Comparison of ENCODE assay signal across 13 cellular contexts in the genomic region with DNA sequence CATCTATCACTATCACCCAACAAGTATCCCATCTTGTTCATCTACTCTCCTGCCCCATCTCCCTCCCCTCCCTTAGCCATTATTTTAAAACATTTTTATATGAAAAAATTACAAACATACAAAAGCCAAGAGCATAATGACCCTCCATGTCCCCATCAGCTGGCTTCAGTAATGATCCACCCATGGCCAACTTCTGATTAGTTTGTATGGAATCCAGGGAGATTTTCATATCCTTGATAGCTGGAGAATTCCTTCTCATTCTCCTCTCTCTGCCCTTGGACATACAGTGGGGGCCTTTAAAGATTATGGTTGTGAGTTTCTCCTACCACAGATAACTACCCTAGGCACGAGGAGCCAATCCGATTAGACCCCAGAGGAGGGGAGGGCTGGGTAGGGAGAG. TPM values are rescaled to one million over a fixed set of nuclear protein-coding genes. Genes with fewer than 3 reads are reported as not detected.
DNase-seq lines count a peak whose midpoint lies in the region; ATAC-seq and TF ChIP-seq lines count a peak whose summit lies in the region.
"Had no signal": no experiment of that assay in that cellular context is flagged by ENCODE, and none has a peak within 500 bp of the region (broad histone marks: within the 10 kb centered on the region; RNA-seq: fewer than 3 reads in every experiment).

No MANE protein-coding gene starts in this region.

- peak overlapping the region; percentile 25 for H4K8ac ChIP-seq in trophoblast cell (ENCODE audit: low read depth, low read length)

- H3K79me2 ChIP-seq in trophoblast cell (ENCODE audit: control insufficient read depth, insufficient read depth, low read length, poor library complexity), result no peaks in the 10 kb centered on the region

- H3K9me3 Mint-ChIP-seq in activated naive CD8-positive, alpha-beta T cell treated with anti-CD3 and anti-CD28 coated beads, Interleukin-2, amount 50 U/mL, for 24 hours, result no peaks in the 10 kb centered on the region
- H3K9me3 Mint-ChIP-seq: activated B cell treated with CpG ODN at 0.5 μM for 24 hours had no signal

- no peak for TF ChIP-seq POLR2A in vagina (IDR thresholded peaks at IDR 0.05)

- H2BK12ac ChIP-seq in trophoblast cell (ENCODE audit: low read length), result peak overlapping the region; percentile 34

- no peak overlapping the region for H2AFZ ChIP-seq in trophoblast cell (ENCODE audit: insufficient read depth, low read length, poor library complexity)

- H3K9me3 ChIP-seq in trophoblast cell (ENCODE audit: insufficient read depth, low read depth, low read length), result peaks cover 2% of the 10 kb centered on the region
- H3K9me3 ChIP-seq in vagina, result no peaks in the 10 kb centered on the region
- H3K9me3 ChIP-seq: colonic mucosa had no signal

- no peak overlapping the region for H2AK5ac ChIP-seq in trophoblast cell (ENCODE audit: low read length)

- no CpG with 5 or more reads among the region's 2 CpGs for WGBS in trophoblast cell (ENCODE audit: extremely low coverage, insufficient coverage, insufficient read length)

- no peak overlapping the region for H4K12ac ChIP-seq in trophoblast cell (ENCODE audit: low read depth, low read length)

- H3K79me1 ChIP-seq in trophoblast cell (ENCODE audit: low read length), result peaks cover 13% of the 10 kb centered on the region

- H3K4me2 ChIP-seq in trophoblast cell (ENCODE audit: low read length), result no peak overlapping the region

- no peak overlapping the region for H3K4ac ChIP-seq in trophoblast cell (ENCODE audit: low read depth, low read length)

- no peak for ATAC-seq in activated naive CD8-positive, alpha-beta T cell treated with anti-CD3 and anti-CD28 coated beads, Interleukin-2, amount 50 U/mL, for 24 hours

- H3K36me3 ChIP-seq in trophoblast cell (ENCODE audit: control insufficient read depth in 1 of 2, insufficient read depth in 2 of 2, low read length in 2 of 2), result no peaks in the 10 kb centered on the region
- no peaks in the 10 kb centered on the region for H3K36me3 ChIP-seq in vagina
- H3K36me3 ChIP-seq: colonic mucosa had no signal

- H3K4me3 ChIP-seq in dorsolateral prefrontal cortex, result no peak overlapping the region
- no peak overlapping the region for H3K4me3 ChIP-seq in trophoblast cell (ENCODE audit: low read depth, low read length)
- no peak overlapping the region for H3K4me3 ChIP-seq in vagina
- H3K4me3 ChIP-seq: colonic mucosa, SK-N-MC had no signal

- H3K4me1 ChIP-seq in trophoblast cell (ENCODE audit: control insufficient read depth in 1 of 2, insufficient read depth in 2 of 2, low read length in 2 of 2) (peaks cover 16 to 17% of the 10 kb centered on the region in 2 experiments), vagina (peaks cover 28% of the 10 kb centered on the region)

- H3K27me3 ChIP-seq in dorsolateral prefrontal cortex (no peaks in the 10 kb centered on the region), trophoblast cell (ENCODE audit: insufficient read depth, low read length) (no peaks in the 10 kb centered on the region), vagina (no peaks in the 10 kb centered on the region)
- H3K27me3 ChIP-seq: colonic mucosa had no signal

- H3K27ac ChIP-seq in dorsolateral prefrontal cortex (peak overlapping the region in 55 of 59 donors; percentile 15 to 87 (median 74)), trophoblast cell (ENCODE audit: low read depth, low read length) (no peak overlapping the region), vagina (peak overlapping the region; percentile 80)
- H3K27ac ChIP-seq: SK-N-MC had no signal

- H3K14ac ChIP-seq in trophoblast cell (ENCODE audit: low read length), result no peak overlapping the region

- H3K4me1 Mint-ChIP-seq in activated naive CD8-positive, alpha-beta T cell treated with anti-CD3 and anti-CD28 coated beads, Interleukin-2, amount 50 U/mL, for 24 hours, result peaks cover 35% of the 10 kb centered on the region

- intact Hi-C loops in dorsolateral prefrontal cortex (cut with DNase I), result no loop called here
- intact Hi-C loops in vagina (cut with DNase I), result no loop called here

- peak overlapping the region; percentile 76 for H2BK5ac ChIP-seq in trophoblast cell (ENCODE audit: low read depth, low read length, poor library complexity)

- DNase-seq in NCI-H82 (lab: John Stamatoyannopoulos, UW), result peak; percentile 20
- no peak for DNase-seq in NCI-H82 treated with DMSO at 0.1 percent for 48 hours (lab: John Stamatoyannopoulos, UW; ENCODE audit: unreplicated experiment)
- DNase-seq in dorsolateral prefrontal cortex, result no peak
- no peak for DNase-seq in trophoblast cell
- no peak for DNase-seq in vagina (ENCODE audit: extremely low spot score in 2 of 2)
- no peak for DNase-seq in T1000 (lab: John Stamatoyannopoulos, UW)
- DNase-seq in activated naive CD8-positive, alpha-beta T cell treated with anti-CD3 and anti-CD28 coated beads, Interleukin-2, amount 50 U/mL, for 24 hours, result no peak
- no peak for DNase-seq in medulla oblongata (ENCODE audit: extremely low spot score)
- DNase-seq: activated B cell treated with CpG ODN at 0.5 μM for 24 hours, colonic mucosa, midbrain, NCI-H2081 had no signal

- TF ChIP-seq CTCF in dorsolateral prefrontal cortex (IDR thresholded peaks at IDR 0.05 in 54 of 56, conservative IDR thresholded peaks at IDR 0.05 in 2 of 56; ENCODE audit: low read depth in 1 of 56, partially characterized antibody in 56 of 56) (no peak), vagina (IDR thresholded peaks at IDR 0.05) (no peak)

- H3K27ac Mint-ChIP-seq in activated naive CD8-positive, alpha-beta T cell treated with anti-CD3 and anti-CD28 coated beads, Interleukin-2, amount 50 U/mL, for 24 hours, result no peak overlapping the region
- H3K27ac Mint-ChIP-seq: activated B cell treated with CpG ODN at 0.5 μM for 24 hours had no signal

- H2BK120ac ChIP-seq in trophoblast cell (ENCODE audit: insufficient read depth, low read length, poor library complexity), result peak overlapping the region; percentile 73

- H3K9ac ChIP-seq in trophoblast cell (ENCODE audit: low read length), result no peak overlapping the region

- H3K36me3 Mint-ChIP-seq in activated naive CD8-positive, alpha-beta T cell treated with anti-CD3 and anti-CD28 coated beads, Interleukin-2, amount 50 U/mL, for 24 hours (ENCODE audit: low read depth), result peaks cover 11% of the 10 kb centered on the region

- H4K91ac ChIP-seq in trophoblast cell (ENCODE audit: low read depth, low read length), result peak overlapping the region; percentile 61

- H3K27me3 Mint-ChIP-seq in activated naive CD8-positive, alpha-beta T cell treated with anti-CD3 and anti-CD28 coated beads, Interleukin-2, amount 50 U/mL, for 24 hours, result no peaks in the 10 kb centered on the region
- H3K27me3 Mint-ChIP-seq: activated B cell treated with CpG ODN at 0.5 μM for 24 hours had no signal

- H3K23ac ChIP-seq in trophoblast cell (ENCODE audit: low read length), result no peak overlapping the region

- no peak overlapping the region for H3K18ac ChIP-seq in trophoblast cell (ENCODE audit: low read length)

- H3K4me3 Mint-ChIP-seq in activated naive CD8-positive, alpha-beta T cell treated with anti-CD3 and anti-CD28 coated beads, Interleukin-2, amount 50 U/mL, for 24 hours, result no peak overlapping the region
- H3K4me3 Mint-ChIP-seq: activated B cell treated with CpG ODN at 0.5 μM for 24 hours had no signal

RNA-seq across cellular contexts. Expression of a gene that starts 40.2 kb away (rescaled TPM):
- total RNA-seq in dorsolateral prefrontal cortex (10 to 100 TPM in 9 of 120 experiments, 1 to 10 TPM in 111; 3.6 to 16.8 (median 6.7) TPM), vagina (10.6 TPM)
- polyA plus RNA-seq in trophoblast cell (2013), result 3.4 and 3.5 TPM in 2 replicates

RNA-seq across cellular contexts. Expression of a gene that starts 43.3 kb away (rescaled TPM):
- 10 to 100 TPM; 28.5 to 54.1 (median 41.6) TPM for total RNA-seq in dorsolateral prefrontal cortex
- 12.9 and 13.5 TPM in 2 replicates for polyA plus RNA-seq in trophoblast cell (2013)
- total RNA-seq in vagina, result 34.4 TPM
